In the genomic region with DNA sequence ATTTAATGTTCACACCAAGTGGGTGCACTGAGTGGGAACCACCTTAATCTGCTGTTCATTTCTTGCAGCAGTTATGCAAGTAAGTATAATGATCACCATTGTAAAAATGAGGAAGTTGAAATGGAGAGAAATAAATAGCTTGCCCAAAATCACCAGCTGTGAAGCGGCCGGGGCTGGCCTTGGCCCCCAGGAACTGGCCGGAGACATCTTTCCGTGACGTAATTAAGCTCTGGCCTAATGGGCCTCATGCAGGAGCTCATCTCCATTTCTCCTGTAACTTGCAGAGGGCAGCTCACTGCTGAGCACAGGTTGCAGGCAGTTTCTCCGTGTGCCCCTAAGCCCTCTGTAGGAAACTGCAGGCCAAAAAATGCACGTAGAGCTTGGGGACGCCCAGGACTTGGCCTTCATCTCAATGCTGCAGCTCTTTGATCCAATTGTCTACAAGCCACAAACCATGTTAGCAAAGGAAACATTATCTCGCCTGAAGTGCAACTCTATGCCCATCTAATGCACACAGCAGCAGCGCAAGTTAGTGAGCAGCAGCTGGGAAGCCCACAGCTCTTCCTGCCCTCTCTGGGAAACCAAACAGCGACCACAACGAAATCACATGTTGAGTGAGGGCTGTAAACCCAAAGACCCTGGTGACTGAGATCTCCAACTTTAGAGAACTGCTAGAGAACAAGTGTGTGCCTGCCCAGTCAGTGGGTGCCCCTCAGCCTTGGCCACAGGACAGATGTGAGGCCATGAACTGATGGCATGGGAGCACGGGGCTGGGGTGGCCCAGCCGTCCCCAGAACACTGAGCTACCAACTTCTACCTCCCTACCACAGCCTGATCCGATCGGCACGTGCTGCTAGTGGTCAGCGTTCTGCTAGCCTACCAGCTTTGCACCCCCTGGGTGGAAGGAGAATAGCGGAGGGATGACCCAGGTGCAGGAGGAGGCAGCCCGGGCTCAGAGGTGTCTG, we compare ENCODE assay signal across 12 cellular contexts. TPM values are rescaled to one million over a fixed set of nuclear protein-coding genes. Genes with fewer than 3 reads are reported as not detected.
DNase-seq lines count a peak whose midpoint lies in the region; ATAC-seq and FAIRE-seq lines count a peak whose summit lies in the region.
"Had no signal": no experiment of that assay in that cellular context is flagged by ENCODE, and none has a peak within 500 bp of the region (broad histone marks: within the 10 kb centered on the region; RNA-seq: fewer than 3 reads in every experiment).

No MANE protein-coding gene starts in this region.

- peak overlapping the region; percentile 55 to 90 (median 76) for H3K4me3 Mint-ChIP-seq in naive B cell
- H3K4me3 Mint-ChIP-seq: H9, neural crest cell had no signal

- H3K9me3 Mint-ChIP-seq in naive B cell = no peaks in the 10 kb centered on the region
- H3K9me3 Mint-ChIP-seq: neural crest cell had no signal

- DNase-seq in MV-4-11 (lab: John Stamatoyannopoulos, UW) (peak; percentile 88), naive B cell (peak; percentile 57), NCI-H524 (lab: John Stamatoyannopoulos, UW) (no peak), LoVo (ENCODE audit: low spot score) (no peak), inferior parietal cortex (ENCODE audit: extremely low spot score) (no peak), HTR-8/SVneo (ENCODE audit: insufficient read length, low spot score) (no peak)

- peak overlapping the region; percentile 61 to 94 (median 79) for H3K27ac Mint-ChIP-seq in naive B cell

- H3K27me3 Mint-ChIP-seq in naive B cell = no peaks in the 10 kb centered on the region

- no peaks in the 10 kb centered on the region for H3K36me3 Mint-ChIP-seq in naive B cell

- ATAC-seq in GM18861 (IDR thresholded peaks at IDR 0.05; ENCODE audit: unreplicated experiment) = peak; percentile 88
- ATAC-seq in HG02610 (IDR thresholded peaks at IDR 0.05; ENCODE audit: unreplicated experiment) = peak; percentile 67
- ATAC-seq in naive B cell (ENCODE audit: low read depth in 2 of 2) = peak; percentile 84 to 88

- no peak for FAIRE-seq in HTR-8/SVneo (lab: Jason Lieb, UNC)
- FAIRE-seq: endometrium, TTC549 had no signal

- H3K4me1 Mint-ChIP-seq in naive B cell = peaks cover 40 to 78% (median 70%) of the 10 kb centered on the region in 3 donors

RNA-seq across cellular contexts. Expression of gene APCDD1, which starts 28.8 kb away (rescaled TPM):
- polyA plus RNA-seq in naive B cell (ENCODE audit: low read depth in 6 of 6) = 1 to 10 TPM in 5 of 6 donors, under 1 TPM in 1; 0.44 to 6.3 (median 2.2) TPM

RNA-seq across cellular contexts. Expression of gene NAPG, which starts 42.6 kb away (rescaled TPM):
- polyA plus RNA-seq in naive B cell (ENCODE audit: low read depth in 6 of 6) = 10 to 100 TPM in 5 of 6 donors, 1 to 10 TPM in 1; 9.6 to 16.8 (median 13.7) TPM

Comparison
In these comparisons a context has a peak if more than half of its experiments do, and no peak if none do; other contexts are left out.
1. DNase-seq: peak in MV-4-11 (single experiment) and naive B cell (single experiment); none in NCI-H524 (0 of 2), LoVo (single experiment), inferior parietal cortex (single experiment) and HTR-8/SVneo (single experiment).
2. Peak in every context shown above with its lines, with median percentiles within 50 percentile points of each other: ATAC-seq.